Comparison of ENCODE assay signal across 8 cellular contexts in genomic region chr20:41004561-41005360, GRCh38. TPM values are rescaled to one million over a fixed set of nuclear protein-coding genes. Genes with fewer than 3 reads are reported as not detected.
DNase-seq lines count a peak whose midpoint lies in the region; ATAC-seq, FAIRE-seq and TF ChIP-seq lines count a peak whose summit lies in the region.

No MANE protein-coding gene starts in this region.

- H3K4me1 ChIP-seq in subcutaneous abdominal adipose tissue (ENCODE audit: control insufficient read depth in 5 of 5, insufficient read depth in 5 of 5, low read length in 5 of 5): peaks cover 3 to 60% (median 57%) of the 10 kb centered on the region in 5 donors
- H3K4me1 ChIP-seq in kidney (ENCODE audit: control insufficient read depth in 1 of 2, insufficient read depth in 1 of 2, low read depth in 1 of 2, low read length in 2 of 2): peaks cover 15 to 16% of the 10 kb centered on the region in 2 donors

- H3K27me3 Mint-ChIP-seq in activated CD8-positive, alpha-beta memory T cell treated with anti-CD3 and anti-CD28 coated beads, Interleukin-2, amount 10 ng/mL, durations not matched to agents 7 days and 5 days: no peaks in the 10 kb centered on the region
- no peaks in the 10 kb centered on the region for H3K27me3 Mint-ChIP-seq in activated T-helper 1 cell treated with anti-CD3 and anti-CD28 coated beads, Interleukin-12 subunit alpha, Interleukin-12 subunit beta, Interleukin-2, Interleukin-4 antibody, amounts not matched to agents 30 ng/mL and 10 ng/mL and 1 ng/mL, durations not matched to agents 14 hours and 24 hours and 36 hours (ENCODE audit: insufficient read depth)

- no peaks in the 10 kb centered on the region for H3K27me3 ChIP-seq in subcutaneous abdominal adipose tissue (ENCODE audit: control insufficient read depth in 5 of 5, insufficient read depth in 4 of 5, low read length in 5 of 5)

- H3K27ac Mint-ChIP-seq in activated CD8-positive, alpha-beta memory T cell treated with anti-CD3 and anti-CD28 coated beads, Interleukin-2, amount 10 ng/mL, durations not matched to agents 7 days and 5 days: peak overlapping the region; percentile 97
- H3K27ac Mint-ChIP-seq in activated T-helper 1 cell treated with anti-CD3 and anti-CD28 coated beads, Interleukin-12 subunit alpha, Interleukin-12 subunit beta, Interleukin-2, Interleukin-4 antibody, amounts not matched to agents 30 ng/mL and 10 ng/mL and 1 ng/mL, durations not matched to agents 14 hours and 24 hours and 36 hours: peak overlapping the region; percentile 94

- ATAC-seq in activated CD8-positive, alpha-beta memory T cell treated with anti-CD3 and anti-CD28 coated beads, Interleukin-2, amount 10 ng/mL, durations not matched to agents 7 days and 5 days: no peak
- ATAC-seq in left ventricle myocardium superior (peak; percentile 74), HG03571 (IDR thresholded peaks at IDR 0.05; ENCODE audit: unreplicated experiment) (no peak), GM18498 (IDR thresholded peaks at IDR 0.05; ENCODE audit: unreplicated experiment) (no peak)

- no peak overlapping the region for H3K4me3 ChIP-seq in subcutaneous abdominal adipose tissue (ENCODE audit: low read depth in 1 of 5, low read length in 5 of 5)
- H3K4me3 ChIP-seq in kidney (ENCODE audit: low read length in 2 of 2): no peak overlapping the region

- peaks cover 0 to 6% (median 0%) of the 10 kb centered on the region in 5 donors for H3K9me3 ChIP-seq in subcutaneous abdominal adipose tissue (ENCODE audit: control insufficient read depth in 5 of 5, low read length in 5 of 5)
- no peaks in the 10 kb centered on the region for H3K9me3 ChIP-seq in kidney (ENCODE audit: control insufficient read depth in 1 of 2, low read length in 2 of 2)

- peaks cover 51% of the 10 kb centered on the region for H3K4me1 Mint-ChIP-seq in activated CD8-positive, alpha-beta memory T cell treated with anti-CD3 and anti-CD28 coated beads, Interleukin-2, amount 10 ng/mL, durations not matched to agents 7 days and 5 days
- H3K4me1 Mint-ChIP-seq in activated T-helper 1 cell treated with anti-CD3 and anti-CD28 coated beads, Interleukin-12 subunit alpha, Interleukin-12 subunit beta, Interleukin-2, Interleukin-4 antibody, amounts not matched to agents 30 ng/mL and 10 ng/mL and 1 ng/mL, durations not matched to agents 14 hours and 24 hours and 36 hours (ENCODE audit: low read depth): peaks cover 48% of the 10 kb centered on the region

- H3K36me3 ChIP-seq in subcutaneous abdominal adipose tissue (ENCODE audit: control insufficient read depth in 5 of 5, insufficient read depth in 5 of 5, low read length in 5 of 5) (no peaks in the 10 kb centered on the region), kidney (ENCODE audit: control insufficient read depth in 1 of 2, insufficient read depth in 2 of 2, low read length in 2 of 2) (no peaks in the 10 kb centered on the region)

- H3K36me3 Mint-ChIP-seq in activated CD8-positive, alpha-beta memory T cell treated with anti-CD3 and anti-CD28 coated beads, Interleukin-2, amount 10 ng/mL, durations not matched to agents 7 days and 5 days: peaks cover 9% of the 10 kb centered on the region
- peaks cover 7% of the 10 kb centered on the region for H3K36me3 Mint-ChIP-seq in activated T-helper 1 cell treated with anti-CD3 and anti-CD28 coated beads, Interleukin-12 subunit alpha, Interleukin-12 subunit beta, Interleukin-2, Interleukin-4 antibody, amounts not matched to agents 30 ng/mL and 10 ng/mL and 1 ng/mL, durations not matched to agents 14 hours and 24 hours and 36 hours (ENCODE audit: low read depth)

- H3K4me3 Mint-ChIP-seq in activated CD8-positive, alpha-beta memory T cell treated with anti-CD3 and anti-CD28 coated beads, Interleukin-2, amount 10 ng/mL, durations not matched to agents 7 days and 5 days: no peak overlapping the region
- no peak overlapping the region for H3K4me3 Mint-ChIP-seq in activated T-helper 1 cell treated with anti-CD3 and anti-CD28 coated beads, Interleukin-12 subunit alpha, Interleukin-12 subunit beta, Interleukin-2, Interleukin-4 antibody, amounts not matched to agents 30 ng/mL and 10 ng/mL and 1 ng/mL, durations not matched to agents 14 hours and 24 hours and 36 hours

- no peak for DNase-seq in activated CD8-positive, alpha-beta memory T cell treated with anti-CD3 and anti-CD28 coated beads, Interleukin-2, amount 10 ng/mL, durations not matched to agents 7 days and 5 days
- no peak for DNase-seq in activated CD8-positive, alpha-beta memory T cell treated with anti-CD3 and anti-CD28 coated beads for 24 hours
- DNase-seq in activated T-helper 1 cell treated with anti-CD3 and anti-CD28 coated beads, Interleukin-12 subunit alpha, Interleukin-12 subunit beta, Interleukin-2, Interleukin-4 antibody, amounts not matched to agents 30 ng/mL and 10 ng/mL and 1 ng/mL, durations not matched to agents 14 hours and 24 hours and 36 hours (ENCODE audit: low spot score): no peak
- DNase-seq in left ventricle myocardium superior (no peak), kidney (no peak)

- H3K27ac ChIP-seq in subcutaneous abdominal adipose tissue (ENCODE audit: low read depth, low read length) (peak overlapping the region; percentile 47), kidney (ENCODE audit: low read depth in 2 of 2, low read length in 2 of 2) (peak overlapping the region in 1 of 2 donors; percentile 88)

- H3K9ac ChIP-seq in subcutaneous abdominal adipose tissue (ENCODE audit: low read length in 5 of 5) (no peak overlapping the region), kidney (ENCODE audit: low read length in 2 of 2) (no peak overlapping the region)

- intact Hi-C loops in activated T-helper 1 cell treated with anti-CD3 and anti-CD28 coated beads, Interleukin-12 subunit alpha, Interleukin-12 subunit beta, Interleukin-2, Interleukin-4 antibody, amounts not matched to agents 30 ng/mL and 10 ng/mL and 1 ng/mL, durations not matched to agents 14 hours and 24 hours and 36 hours (cut with micrococcal nuclease): no loop called here
- intact Hi-C loops in left ventricle myocardium superior (cut with micrococcal nuclease) (no loop called here), kidney (cut with DNase I) (no loop called here)

- FAIRE-seq in kidney (lab: Jason Lieb, UNC): no peak

- no peak for TF ChIP-seq CTCF in kidney (IDR thresholded peaks at IDR 0.05; ENCODE audit: borderline replicate concordance, extremely low read depth, insufficient read depth)

- CTCF ChIA-PET in activated CD8-positive, alpha-beta memory T cell treated with anti-CD3 and anti-CD28 coated beads, Interleukin-2, amount 10 ng/mL, durations not matched to agents 7 days and 5 days (lab: Charles Lee): interaction anchor here (0.8 to 8.0 kb wide), 3 partner anchors 13 to 36 kb away, joined by 3 to 52 read pairs (median 4); no protein-coding TSS in a partner anchor

- no peaks in the 10 kb centered on the region for H3K9me3 Mint-ChIP-seq in activated CD8-positive, alpha-beta memory T cell treated with anti-CD3 and anti-CD28 coated beads, Interleukin-2, amount 10 ng/mL, durations not matched to agents 7 days and 5 days (ENCODE audit: low read depth)
- peaks cover 7% of the 10 kb centered on the region for H3K9me3 Mint-ChIP-seq in activated T-helper 1 cell treated with anti-CD3 and anti-CD28 coated beads, Interleukin-12 subunit alpha, Interleukin-12 subunit beta, Interleukin-2, Interleukin-4 antibody, amounts not matched to agents 30 ng/mL and 10 ng/mL and 1 ng/mL, durations not matched to agents 14 hours and 24 hours and 36 hours

RNA-seq across cellular contexts. Expression of gene TOP1, which starts 23.9 kb away (rescaled TPM):
- total RNA-seq in activated CD8-positive, alpha-beta memory T cell treated with anti-CD3 and anti-CD28 coated beads, Interleukin-2, amount 10 ng/mL, durations not matched to agents 7 days and 5 days: 10 to 100 TPM; 73.1 to 89.0 TPM
- total RNA-seq in activated T-helper 1 cell treated with anti-CD3 and anti-CD28 coated beads, Interleukin-12 subunit alpha, Interleukin-12 subunit beta, Interleukin-2, Interleukin-4 antibody, amounts not matched to agents 30 ng/mL and 10 ng/mL and 1 ng/mL, durations not matched to agents 14 hours and 24 hours and 36 hours: 120 and 123 TPM in 2 replicates
- total RNA-seq in left ventricle myocardium superior: 25.3 TPM
- 49.9 TPM for total RNA-seq in kidney
- 23.4 TPM for polyA plus RNA-seq in kidney (ENCODE audit: insufficient read depth, low read depth, low replicate concordance)
